ENCODE assay signal across 10 cellular contexts in genomic region chr20:1370548-1371110, GRCh38. TPM values are rescaled to one million over a fixed set of nuclear protein-coding genes. Genes with fewer than 3 reads are reported as not detected.
DNase-seq lines count a peak whose midpoint lies in the region; ATAC-seq, FAIRE-seq and TF ChIP-seq lines count a peak whose summit lies in the region.
"Had no signal": no experiment of that assay in that cellular context is flagged by ENCODE, and none has a peak within 500 bp of the region (broad histone marks: within the 10 kb centered on the region; RNA-seq: fewer than 3 reads in every experiment).

No MANE protein-coding gene starts in this region.

- H4K20me1 ChIP-seq in osteoblast (ENCODE audit: insufficient read depth, low read length) = peaks cover 51% of the 10 kb centered on the region

- no peak overlapping the region for H2AFZ ChIP-seq in osteoblast (ENCODE audit: low read length)

- H3K9me3 ChIP-seq in AG04450 (ENCODE audit: control insufficient read depth, insufficient read depth, low read length) (no peaks in the 10 kb centered on the region), MG63 (no peaks in the 10 kb centered on the region), esophagus squamous epithelium (no peaks in the 10 kb centered on the region), osteoblast (ENCODE audit: low read depth, low read length) (no peaks in the 10 kb centered on the region)

- no peak for FAIRE-seq in GM19239 (lab: Jason Lieb, UNC)

- POLR2A ChIA-PET in AG04450 (lab: Yijun Ruan, JAX) = no interaction called here

- no peaks in the 10 kb centered on the region for H3K27me3 ChIP-seq in AG04450 (ENCODE audit: control insufficient read depth, insufficient read depth, low read length)
- no peaks in the 10 kb centered on the region for H3K27me3 ChIP-seq in MG63
- no peaks in the 10 kb centered on the region for H3K27me3 ChIP-seq in esophagus squamous epithelium
- no peaks in the 10 kb centered on the region for H3K27me3 ChIP-seq in osteoblast (ENCODE audit: insufficient read depth, low read length)

- peaks cover 0 to 57% (median 16%) of the 10 kb centered on the region in 3 donors for H3K4me1 ChIP-seq in esophagus squamous epithelium
- H3K4me1 ChIP-seq in osteoblast (ENCODE audit: insufficient read depth, low read length) = peaks cover 45% of the 10 kb centered on the region

- CTCF ChIA-PET in AG04450 (lab: Charles Lee) = no interaction called here

- no peak overlapping the region for H3K4me2 ChIP-seq in osteoblast (ENCODE audit: insufficient read depth, low read length)

- peaks cover 75% of the 10 kb centered on the region for H3K79me2 ChIP-seq in osteoblast (ENCODE audit: insufficient read depth, low read length)

- peaks cover 39% of the 10 kb centered on the region for H3K36me3 ChIP-seq in MG63
- H3K36me3 ChIP-seq in esophagus squamous epithelium = peaks cover 0 to 88% (median 0%) of the 10 kb centered on the region in 3 donors
- peaks cover 32% of the 10 kb centered on the region for H3K36me3 ChIP-seq in osteoblast (ENCODE audit: insufficient read depth, low read length)

- intact Hi-C loops in esophagus squamous epithelium (cut with DNase I) = no loop called here

- no peak overlapping the region for H3K4me3 ChIP-seq in AG04450 (ENCODE audit: low read depth, low read length)
- H3K4me3 ChIP-seq in MG63 = no peak overlapping the region
- H3K4me3 ChIP-seq in esophagus squamous epithelium = no peak overlapping the region
- no peak overlapping the region for H3K4me3 ChIP-seq in osteoblast (ENCODE audit: insufficient read depth, low read length)

- TF ChIP-seq CTCF in AG04450 (IDR thresholded peaks at IDR 0.05; ENCODE audit: low read depth, low read length) (no peak), esophagus squamous epithelium (IDR thresholded peaks at IDR 0.05) (no peak), osteoblast (IDR thresholded peaks at IDR 0.05; ENCODE audit: extremely low read depth, low read depth, low read length) (no peak)

- 0 to 18% methylated on average over 2 of the region's 2 CpGs for WGBS in esophagus squamous epithelium, 2 donors

- TF ChIP-seq POLR2A in esophagus squamous epithelium (IDR thresholded peaks at IDR 0.05) = no peak

- DNase-seq in AG04450 (ENCODE audit: low read depth, low spot score) (no peak), MG63 (peak; percentile 52), esophagus squamous epithelium (lab: John Stamatoyannopoulos, UW) (no peak), osteoblast (ENCODE audit: insufficient read length, low spot score, missing footprints) (peak; percentile 81), UCSD-AML1 (lab: John Stamatoyannopoulos, UW; ENCODE audit: unreplicated experiment) (no peak), NCI-H526 (lab: John Stamatoyannopoulos, UW) (no peak), GM19239 (ENCODE audit: insufficient read length, low spot score) (no peak)
- DNase-seq: amniotic stem cell, NCI-H1048 had no signal

- no peak for ATAC-seq in HG02798 (IDR thresholded peaks at IDR 0.05; ENCODE audit: poor library complexity, unreplicated experiment)

- H3K27ac ChIP-seq in AG04450 (ENCODE audit: low read depth, low read length) (peak overlapping the region; percentile 61), esophagus squamous epithelium (peak overlapping the region in 3 of 4 donors; percentile 26 to 59 (median 56)), osteoblast (ENCODE audit: low read depth, low read length) (peak overlapping the region; percentile 55)

RNA-seq across cellular contexts. Expression of gene FKBP1A, which starts 22.2 kb away (rescaled TPM):
- polyA plus RNA-seq in AG04450 (2011; rRNA removed) = 579 and 685 TPM in 2 replicates
- polyA minus RNA-seq in AG04450 (2011; rRNA and poly(A)+ RNA removed) = 267 and 279 TPM in 2 replicates
- 146 TPM in 2 replicates for total RNA-seq in MG63 (2014; rRNA removed; shearing (Covaris generic); ENCODE audit: low replicate concordance)
- total RNA-seq in esophagus squamous epithelium (100 to 1,000 TPM in 3 of 4 donors, 10 to 100 TPM in 1; 76.2 to 132 (median 102) TPM), osteoblast (150 and 154 TPM in 2 replicates)

RNA-seq across cellular contexts. Expression of gene SDCBP2, which starts 41.7 kb away (rescaled TPM):
- polyA plus RNA-seq in AG04450 (2011; rRNA removed) = 2.0 and 2.1 TPM in 2 replicates
- 0.48 and 0.55 TPM in 2 replicates for polyA minus RNA-seq in AG04450 (2011; rRNA and poly(A)+ RNA removed)
- total RNA-seq in MG63 (2014; rRNA removed; shearing (Covaris generic); ENCODE audit: low replicate concordance) = 4.9 TPM in 1 of 2 replicates, not detected in the other
- total RNA-seq in esophagus squamous epithelium = 100 to 1,000 TPM in 3 of 4 donors, 10 to 100 TPM in 1; 90.2 to 175 (median 134) TPM
- 2.2 and 3.2 TPM in 2 replicates for total RNA-seq in osteoblast

Comparison
In these comparisons a context has a peak if more than half of its experiments do, and no peak if none do; other contexts are left out.
1. DNase-seq: peak in MG63 (single experiment) and osteoblast (single experiment); none in AG04450 (single experiment), esophagus squamous epithelium (single experiment), UCSD-AML1 (single experiment), NCI-H526 (0 of 2) and GM19239 (single experiment).
2. RNA of gene SDCBP2, which starts 41.7 kb away (total RNA-seq): 90.2 to 175 TPM in esophagus squamous epithelium; 4.9 TPM in MG63 and 2.2 to 3.2 TPM in osteoblast; every median in the first group is over 10 times any median in the second.
3. Peak in every context shown above with its lines, with median percentiles within 50 percentile points of each other: H3K27ac ChIP-seq.